Comparison of ENCODE assay signal across 8 cellular contexts in genomic region chr12:95582230-95583058, GRCh38. TPM values are rescaled to one million over a fixed set of nuclear protein-coding genes. Genes with fewer than 3 reads are reported as not detected.
A peak's percentile ranks its signal among the peaks of the same experiment; 100 is the strongest.
DNase-seq lines count a peak whose midpoint lies in the region; ATAC-seq, FAIRE-seq and TF ChIP-seq lines count a peak whose summit lies in the region.

No MANE protein-coding gene starts in this region.

- CTCF ChIA-PET in Caco-2 (lab: Charles Lee) (interaction anchor here (0.7 to 1.9 kb wide), 6 partner anchors 112 to 416 kb away, joined by 3 to 10 read pairs (median 4); no protein-coding TSS in a partner anchor), GM12878 (lab: Yijun Ruan, JAX) (interaction anchor here (0.7 to 1.7 kb wide), 5 partner anchors 11 to 418 kb away, joined by 3 to 6 read pairs (median 4); no protein-coding TSS in a partner anchor), HepG2 (lab: Yijun Ruan, JAX; ENCODE audit: low intra/inter-chr PET ratio, low total read pairs) (interaction anchor here (0.8 to 2.2 kb wide), 3 partner anchors 233 to 267 kb away, joined by 4 to 26 read pairs (median 5); no protein-coding TSS in a partner anchor)
- CTCF ChIA-PET in activated naive CD4-positive, alpha-beta T cell treated with anti-CD3 and anti-CD28 coated beads, Interleukin-2, amount 10 ng/mL, durations not matched to agents 7 days and 5 days (lab: Charles Lee): no interaction called here
- CTCF ChIA-PET in naive thymus-derived CD4-positive, alpha-beta T cell (lab: Charles Lee): no interaction called here

- WGBS in GM12878 (ENCODE audit: insufficient coverage, insufficient replicate concordance, low lambda C conversion rate, missing lambda C conversion rate): 30% methylated on average over 7 of the region's 8 CpGs
- 6% methylated on average over 6 of the region's 8 CpGs for WGBS in HepG2 (ENCODE audit: low lambda C conversion rate)

- peaks cover 3% of the 10 kb centered on the region for H3K36me3 Mint-ChIP-seq in Caco-2 (ENCODE audit: insufficient read depth, unreplicated experiment)
- no peaks in the 10 kb centered on the region for H3K36me3 Mint-ChIP-seq in activated naive CD4-positive, alpha-beta T cell treated with anti-CD3 and anti-CD28 coated beads, Interleukin-2, amount 10 ng/mL, durations not matched to agents 7 days and 5 days
- peaks cover 0 to 3% (median 0%) of the 10 kb centered on the region in 5 donors for H3K36me3 Mint-ChIP-seq in naive thymus-derived CD4-positive, alpha-beta T cell

- no peaks in the 10 kb centered on the region for H3K4me1 ChIP-seq in Caco-2
- H3K4me1 ChIP-seq in GM12878 (ENCODE audit: control insufficient read depth, insufficient read depth, low read length): no peaks in the 10 kb centered on the region
- H3K4me1 ChIP-seq in HepG2 (ENCODE audit: insufficient read depth, low read length): no peaks in the 10 kb centered on the region
- H3K4me1 ChIP-seq in naive thymus-derived CD4-positive, alpha-beta T cell (ENCODE audit: control insufficient read depth in 2 of 2, insufficient read depth in 2 of 2, low read length in 2 of 2): no peaks in the 10 kb centered on the region

- ATAC-seq in GM12878 (no peak), HepG2 (peak; percentile 67), GM21447 (IDR thresholded peaks at IDR 0.05; ENCODE audit: unreplicated experiment) (no peak)
- no peak for ATAC-seq in naive thymus-derived CD4-positive, alpha-beta T cell

- no peak overlapping the region for H3K27ac Mint-ChIP-seq in Caco-2 (ENCODE audit: unreplicated experiment)
- H3K27ac Mint-ChIP-seq in activated naive CD4-positive, alpha-beta T cell treated with anti-CD3 and anti-CD28 coated beads, Interleukin-2, amount 10 ng/mL, durations not matched to agents 7 days and 5 days: no peak overlapping the region
- no peak overlapping the region for H3K27ac Mint-ChIP-seq in naive thymus-derived CD4-positive, alpha-beta T cell

- intact Hi-C loops in Caco-2 (cut with micrococcal nuclease; ENCODE audit: unreplicated experiment) (loop anchor here (1.0 to 10.0 kb wide), 6 partner anchors 41 to 412 kb away; partner anchors contain the start of gene HAL), GM12878 (cut with micrococcal nuclease; ENCODE audit: unreplicated experiment) (no loop called here), HepG2 (cut with micrococcal nuclease; ENCODE audit: unreplicated experiment) (loop anchor here (1.0 kb wide), 3 partner anchors 233 to 416 kb away; no protein-coding TSS in a partner anchor)
- intact Hi-C loops in naive thymus-derived CD4-positive, alpha-beta T cell (cut with micrococcal nuclease): no loop called here

- H2AFZ ChIP-seq in GM12878 (ENCODE audit: control insufficient read depth, low read depth, low read length): no peak overlapping the region
- H2AFZ ChIP-seq in HepG2 (ENCODE audit: low read length): no peak overlapping the region

- H3K36me3 ChIP-seq in Caco-2 (ENCODE audit: control insufficient read depth, insufficient read depth, low read length): no peaks in the 10 kb centered on the region
- no peaks in the 10 kb centered on the region for H3K36me3 ChIP-seq in GM12878 (ENCODE audit: control insufficient read depth in 2 of 2, insufficient read depth in 2 of 2, low read length in 1 of 2)
- no peaks in the 10 kb centered on the region for H3K36me3 ChIP-seq in HepG2 (replicated peaks in 1 of 2; ENCODE audit: control insufficient read depth in 1 of 2, insufficient read depth in 2 of 2, low read length in 2 of 2)
- H3K36me3 ChIP-seq in naive thymus-derived CD4-positive, alpha-beta T cell (ENCODE audit: control insufficient read depth in 2 of 3, insufficient read depth in 3 of 3, low read length in 3 of 3): no peaks in the 10 kb centered on the region

- no peak overlapping the region for H3K27ac ChIP-seq in GM12878 (ENCODE audit: control insufficient read depth, insufficient read depth)
- no peak overlapping the region for H3K27ac ChIP-seq in HepG2 (ENCODE audit: extremely low read length, insufficient read depth, low read length)
- no peak overlapping the region for H3K27ac ChIP-seq in naive thymus-derived CD4-positive, alpha-beta T cell (ENCODE audit: low read depth, low read length)

- no peaks in the 10 kb centered on the region for H3K27me3 ChIP-seq in Caco-2 (replicated peaks; ENCODE audit: control insufficient read depth, insufficient read depth, low read length)
- H3K27me3 ChIP-seq in GM12878 (replicated peaks in 1 of 2; ENCODE audit: control insufficient read depth in 2 of 2, insufficient read depth in 2 of 2, low read length in 1 of 2): 0 out of 4 replicates have a peak, but pooled peaks cover 0 to 2% of the 10 kb centered on the region in 2 experiments
- no peaks in the 10 kb centered on the region for H3K27me3 ChIP-seq in HepG2 (ENCODE audit: control insufficient read depth in 1 of 2, insufficient read depth in 2 of 2, low read length in 2 of 2)
- H3K27me3 ChIP-seq in naive thymus-derived CD4-positive, alpha-beta T cell (ENCODE audit: control insufficient read depth in 2 of 2, insufficient read depth in 2 of 2, low read length in 2 of 2): no peaks in the 10 kb centered on the region

- H3K9ac ChIP-seq in GM12878 (ENCODE audit: control insufficient read depth, insufficient read depth, low read length): no peak overlapping the region
- no peak overlapping the region for H3K9ac ChIP-seq in HepG2 (ENCODE audit: insufficient read depth, low read depth, low read length)

- SMC1A ChIA-PET in GM12878 (lab: Charles Lee; ENCODE audit: uncharacterized antibody, unreplicated experiment): interaction anchor here (1.0 kb wide), 1 partner anchor 13 kb away, joined by 3 read pairs; no protein-coding TSS in a partner anchor

- TF ChIP-seq CTCF in Caco-2 (IDR thresholded peaks at IDR 0.05; ENCODE audit: insufficient read depth in 1 of 2, low read depth in 1 of 2, low read length in 1 of 2, severe bottlenecking in 1 of 2, unreplicated experiment in 1 of 2) (peak; percentile 48 to 53), GM12878 (IDR thresholded peaks at IDR 0.05 in 2 of 3, conservative IDR thresholded peaks at IDR 0.05 in 1 of 3; ENCODE audit: control insufficient read depth in 2 of 3, extremely low read depth in 1 of 3, insufficient read depth in 1 of 3, low read depth in 3 of 3, low read length in 3 of 3) (peak in 1 of 3 experiments; percentile 11; a peak in 1 of 6 replicates), HepG2 (CRISPR knock-in tag; IDR thresholded peaks at IDR 0.05) (peak; percentile 67)

- DNase-seq in Caco-2 (peak in 1 of 2 experiments; percentile 40), NCI-H146 treated with DMSO at 0.1 percent for 48 hours (lab: John Stamatoyannopoulos, UW; ENCODE audit: unreplicated experiment) (peak; percentile 9), GM12878 (ENCODE audit: low read depth, low spot score) (no peak), HepG2 (ENCODE audit: low spot score) (peak; percentile 37), cerebellar nuclear complex (lab: John Stamatoyannopoulos, UW) (no peak)
- DNase-seq in activated naive CD4-positive, alpha-beta T cell treated with anti-CD3 and anti-CD28 coated beads, Interleukin-2, amount 10 ng/mL, durations not matched to agents 7 days and 5 days: no peak
- no peak for DNase-seq in naive thymus-derived CD4-positive, alpha-beta T cell

- in situ Hi-C loops in GM12878 (cut with MboI): no loop called here
- in situ Hi-C loops in HepG2 (cut with HindIII; ENCODE audit: extremely low pct_ligation_motif_present, low pct_unique_long_range_greater_than_20kb): loop anchor here (5.0 to 25.0 kb wide), 2 partner anchors 230 to 405 kb away; partner anchors contain the start of gene HAL

- TF ChIP-seq EP300 in GM12878 (IDR thresholded peaks at IDR 0.05; ENCODE audit: borderline replicate concordance in 1 of 2, control insufficient read depth in 1 of 2, low read depth in 2 of 2, low read length in 2 of 2): no peak
- no peak for TF ChIP-seq EP300 in HepG2 (IDR thresholded peaks at IDR 0.05; ENCODE audit: low read depth in 2 of 2, low read length in 2 of 2)
- no peak for TF ChIP-seq EP300 in HepG2 (CRISPR knock-in tag; IDR thresholded peaks at IDR 0.05; ENCODE audit: borderline replicate concordance)

- H3K9me3 Mint-ChIP-seq in Caco-2 (ENCODE audit: unreplicated experiment): no peaks in the 10 kb centered on the region
- H3K9me3 Mint-ChIP-seq in activated naive CD4-positive, alpha-beta T cell treated with anti-CD3 and anti-CD28 coated beads, Interleukin-2, amount 10 ng/mL, durations not matched to agents 7 days and 5 days: no peaks in the 10 kb centered on the region
- H3K9me3 Mint-ChIP-seq in naive thymus-derived CD4-positive, alpha-beta T cell: no peaks in the 10 kb centered on the region

- H4K20me1 ChIP-seq in GM12878 (ENCODE audit: control insufficient read depth, insufficient read depth): no peaks in the 10 kb centered on the region
- H4K20me1 ChIP-seq in HepG2 (ENCODE audit: insufficient read depth, low read length): no peaks in the 10 kb centered on the region

- peak; percentile 24; the same call in 1 of the 2 replicates for TF ChIP-seq RAD21 in GM12878 (IDR thresholded peaks at IDR 0.05; ENCODE audit: insufficient read depth, low read depth, low read length)
- peak; percentile 45; the same call in 1 of the 2 replicates for TF ChIP-seq RAD21 in HepG2 (CRISPR knock-in tag; IDR thresholded peaks at IDR 0.05)

- BruUV-seq in Caco-2 (replicated peaks; lab: Mats Ljungman, UMichigan) (no TSS peak), GM12878 (replicated peaks; lab: Mats Ljungman, UMichigan) (no TSS peak), HepG2 (replicated peaks; lab: Mats Ljungman, UMichigan) (no TSS peak)

- TF ChIP-seq POLR2A in GM12878 (IDR thresholded peaks at IDR 0.05; ENCODE audit: low read depth, low read length): no peak
- no peak for TF ChIP-seq POLR2A in HepG2 (IDR thresholded peaks at IDR 0.05; ENCODE audit: insufficient read depth in 1 of 2, low read depth in 2 of 2, low read length in 2 of 2)

- FAIRE-seq in GM12878 (lab: Jason Lieb, UNC) (no peak), HepG2 (lab: Jason Lieb, UNC) (peak; percentile 37)

- no peak overlapping the region for H3K4me2 ChIP-seq in GM12878 (ENCODE audit: control insufficient read depth, insufficient read depth)
- H3K4me2 ChIP-seq in HepG2 (ENCODE audit: low read depth, low read length): peak overlapping the region; percentile 18; the same call in 1 of the 2 replicates

- POLR2A ChIA-PET in Caco-2 (lab: Charles Lee) (interaction anchor here (0.6 kb wide), 1 partner anchor 314 kb away, joined by 9 read pairs; no protein-coding TSS in a partner anchor), GM12878 (lab: Charles Lee) (no interaction called here), HepG2 (lab: Yijun Ruan, JAX) (no interaction called here)
- POLR2A ChIA-PET in naive thymus-derived CD4-positive, alpha-beta T cell (lab: Charles Lee): no interaction called here

- no peak overlapping the region for H3K4me3 Mint-ChIP-seq in Caco-2 (ENCODE audit: unreplicated experiment)
- no peak overlapping the region for H3K4me3 Mint-ChIP-seq in activated naive CD4-positive, alpha-beta T cell treated with anti-CD3 and anti-CD28 coated beads, Interleukin-2, amount 10 ng/mL, durations not matched to agents 7 days and 5 days
- no peak overlapping the region for H3K4me3 Mint-ChIP-seq in naive thymus-derived CD4-positive, alpha-beta T cell

- no peaks in the 10 kb centered on the region for H3K27me3 Mint-ChIP-seq in Caco-2 (ENCODE audit: insufficient read depth, unreplicated experiment)
- peaks cover 3% of the 10 kb centered on the region for H3K27me3 Mint-ChIP-seq in activated naive CD4-positive, alpha-beta T cell treated with anti-CD3 and anti-CD28 coated beads, Interleukin-2, amount 10 ng/mL, durations not matched to agents 7 days and 5 days
- H3K27me3 Mint-ChIP-seq in naive thymus-derived CD4-positive, alpha-beta T cell: peaks cover 0 to 21% (median 6%) of the 10 kb centered on the region in 5 donors

- no peaks in the 10 kb centered on the region for H3K4me1 Mint-ChIP-seq in Caco-2 (ENCODE audit: low read depth, unreplicated experiment)
- no peaks in the 10 kb centered on the region for H3K4me1 Mint-ChIP-seq in activated naive CD4-positive, alpha-beta T cell treated with anti-CD3 and anti-CD28 coated beads, Interleukin-2, amount 10 ng/mL, durations not matched to agents 7 days and 5 days
- H3K4me1 Mint-ChIP-seq in naive thymus-derived CD4-positive, alpha-beta T cell: peaks cover 0 to 2% (median 0%) of the 10 kb centered on the region in 7 donors

- H3K9me3 ChIP-seq in Caco-2 (no peaks in the 10 kb centered on the region), GM12878 (replicated peaks; ENCODE audit: control insufficient read depth, insufficient read depth, low read length) (no peaks in the 10 kb centered on the region), HepG2 (ENCODE audit: low read length) (no peaks in the 10 kb centered on the region)
- no peaks in the 10 kb centered on the region for H3K9me3 ChIP-seq in naive thymus-derived CD4-positive, alpha-beta T cell (ENCODE audit: control insufficient read depth in 2 of 3, low read length in 3 of 3)

- H3K79me2 ChIP-seq in GM12878 (ENCODE audit: control insufficient read depth, insufficient read depth, low read length) (no peaks in the 10 kb centered on the region), HepG2 (ENCODE audit: insufficient read depth, low read length) (no peaks in the 10 kb centered on the region)

- RAD21 ChIA-PET in GM12878 (lab: Charles Lee; ENCODE audit: unreplicated experiment): no interaction called here

- H3K4me3 ChIP-seq in Caco-2 (ENCODE audit: low read depth, low read length): no peak overlapping the region
- no peak overlapping the region for H3K4me3 ChIP-seq in GM12878
- no peak overlapping the region for H3K4me3 ChIP-seq in HepG2 (replicated peaks in 1 of 3; ENCODE audit: insufficient read depth in 1 of 3, low read depth in 2 of 3, low read length in 3 of 3)
- no peak overlapping the region for H3K4me3 ChIP-seq in naive thymus-derived CD4-positive, alpha-beta T cell (ENCODE audit: low read length)

RNA-seq across cellular contexts. Expression of gene USP44, which starts 31.2 kb away (rescaled TPM):
- total RNA-seq in Caco-2 (2022) (0.14 and 0.19 TPM in 2 replicates), GM12878 (2014; rRNA removed) (not detected in 2 replicates), GM12878 (2014; rRNA removed; fragmentation: Illumina TruSeq; extraction: Trizol) (not detected in 2 replicates), GM12878 (2021) (0.05 and 0.26 TPM in 2 replicates), HepG2 (2016; rRNA removed; fragmentation: Illumina TruSeq; extraction: Trizol) (0.07 and 0.11 TPM in 2 replicates)
- not detected in 2 replicates for total RNA-seq in GM12878 (2013; cell fraction: nucleolus; rRNA removed)
- not detected for polyA plus RNA-seq in GM12878 (2011; ENCODE audit: low read depth)
- polyA plus RNA-seq in GM12878 (2011; rRNA removed) (not detected in 2 replicates), GM12878 (2014; fragmentation: Illumina TruSeq; extraction: Trizol) (not detected in 2 replicates), GM12878 (2014; fragmentation: Nextera tagmentation; extraction: Ambion mirVana) (under 1 TPM in 1 of 2 experiments, not detected in 1; 0.02 TPM), GM12878 (2014; rRNA removed) (not detected in 2 replicates), GM12878 (2016; fragmentation: Nextera tagmentation; extraction: Ambion mirVana) (under 1 TPM; 0.11 to 0.13 TPM), HepG2 (2011; rRNA removed) (0.04 and 0.05 TPM in 2 replicates)
- polyA plus RNA-seq in GM12878 (2011; cell fraction: cytosol; rRNA removed): not detected in 2 replicates
- not detected in 2 replicates for polyA plus RNA-seq in GM12878 (2011; cell fraction: nucleus; rRNA removed)
- polyA plus RNA-seq in GM12878 (2012): 0.04 TPM in 1 of 2 replicates, not detected in the other
- 0.07 TPM in 1 of 2 replicates, not detected in the other for polyA minus RNA-seq in GM12878 (2011; rRNA and poly(A)+ RNA removed)
- not detected in 2 replicates for polyA minus RNA-seq in GM12878 (2011; cell fraction: cytosol; rRNA and poly(A)+ RNA removed)
- not detected in 2 replicates for polyA minus RNA-seq in GM12878 (2011; cell fraction: nucleus; rRNA and poly(A)+ RNA removed)
- total RNA-seq in HepG2 (2016; cell fraction: cytosol; rRNA removed; fragmentation: Illumina TruSeq; extraction: Trizol; ENCODE audit: low read depth): 0.35 TPM in 1 of 2 replicates, not detected in the other
- 0.11 and 0.12 TPM in 2 replicates for total RNA-seq in HepG2 (2016; cell fraction: insoluble cytoplasmic fraction; rRNA removed; fragmentation: Illumina TruSeq; extraction: Trizol)
- total RNA-seq in HepG2 (2016; cell fraction: membrane; rRNA removed; fragmentation: Illumina TruSeq; extraction: Trizol): 0.22 TPM in 1 of 2 replicates, not detected in the other
- not detected in 2 replicates for total RNA-seq in HepG2 (2016; cell fraction: nucleus; rRNA removed; fragmentation: Illumina TruSeq; extraction: Trizol)
- polyA plus RNA-seq in HepG2 (2011; cell fraction: cytosol; rRNA removed): 0.08 TPM in 1 of 2 replicates, not detected in the other
- 0.06 TPM in 1 of 2 replicates, not detected in the other for polyA plus RNA-seq in HepG2 (2011; cell fraction: nucleus; rRNA removed)
- 0.11 and 0.12 TPM in 2 replicates for polyA plus RNA-seq in HepG2 (2012)
- polyA plus RNA-seq in HepG2 (2016; cell fraction: cytosol; fragmentation: Illumina TruSeq; extraction: Trizol; ENCODE audit: low read depth): not detected in 2 replicates
- polyA plus RNA-seq in HepG2 (2016; cell fraction: insoluble cytoplasmic fraction; fragmentation: Illumina TruSeq; extraction: Trizol; ENCODE audit: low read depth): 0.09 TPM in 1 of 2 replicates, not detected in the other
- polyA plus RNA-seq in HepG2 (2016; cell fraction: membrane; fragmentation: Illumina TruSeq; extraction: Trizol; ENCODE audit: low read depth): not detected in 2 replicates
- polyA plus RNA-seq in HepG2 (2016; cell fraction: nucleus; fragmentation: Illumina TruSeq; extraction: Trizol; ENCODE audit: insufficient read depth, low read depth): 0.79 TPM in 1 of 2 replicates, not detected in the other
- polyA minus RNA-seq in HepG2 (2011; rRNA and poly(A)+ RNA removed; ENCODE audit: low replicate concordance): not detected in 2 replicates
- polyA minus RNA-seq in HepG2 (2011; cell fraction: cytosol; rRNA and poly(A)+ RNA removed): not detected in 2 replicates
- not detected in 2 replicates for polyA minus RNA-seq in HepG2 (2011; cell fraction: nucleus; rRNA and poly(A)+ RNA removed)
- total RNA-seq in naive thymus-derived CD4-positive, alpha-beta T cell: 10 to 100 TPM in 2 of 5 experiments, 1 to 10 TPM in 3; 3.3 to 12.2 (median 4.8) TPM
- 10 to 100 TPM; 14.0 to 15.1 TPM for polyA plus RNA-seq in naive thymus-derived CD4-positive, alpha-beta T cell

Comparison
In these comparisons a context has a peak if more than half of its experiments do, and no peak if none do; other contexts are left out.
1. DNase-seq: peak in NCI-H146 treated with DMSO at 0.1 percent for 48 hours (single experiment) and HepG2 (single experiment); none in GM12878 (single experiment), activated naive CD4-positive, alpha-beta T cell treated with anti-CD3 and anti-CD28 coated beads, Interleukin-2, amount 10 ng/mL, durations not matched to agents 7 days and 5 days (single experiment), cerebellar nuclear complex (0 of 2) and naive thymus-derived CD4-positive, alpha-beta T cell (0 of 9).
2. CTCF ChIA-PET loops: an anchor here in Caco-2 (0.7 to 1.9 kb wide), GM12878 (0.7 to 1.7 kb wide) and HepG2 (0.8 to 2.2 kb wide); none called in activated naive CD4-positive, alpha-beta T cell treated with anti-CD3 and anti-CD28 coated beads, Interleukin-2, amount 10 ng/mL, durations not matched to agents 7 days and 5 days and naive thymus-derived CD4-positive, alpha-beta T cell.
3. intact Hi-C loops: an anchor here in Caco-2 (1.0 to 10.0 kb wide) and HepG2 (1.0 kb wide); none called in GM12878 and naive thymus-derived CD4-positive, alpha-beta T cell.